29 cellular contexts compared by ENCODE assay signal in genomic region chr1:4064150-4064889, GRCh38.
"Had no signal": no experiment of that assay in that cellular context is flagged by ENCODE, and none has a peak within 500 bp of the region (broad histone marks: within the 10 kb centered on the region; RNA-seq: fewer than 3 reads in every experiment).

No MANE protein-coding gene starts in this region.

- ATAC-seq: activated naive CD8-positive, alpha-beta T cell treated with anti-CD3 and anti-CD28 coated beads, Interleukin-2, amount 50 U/mL, for 24 hours; body of pancreas; foreskin keratinocyte; gastrocnemius medialis; heart left ventricle; T-helper 17 cell had no signal

- H3K27ac ChIP-seq: adrenal gland, body of pancreas, cardiac muscle cell, coronary artery, dorsolateral prefrontal cortex, esophagus muscularis mucosa, foreskin keratinocyte, gastrocnemius medialis, heart left ventricle had no signal

- H3K4me1 ChIP-seq: adrenal gland, body of pancreas, esophagus muscularis mucosa, foreskin keratinocyte, gastrocnemius medialis, heart left ventricle had no signal

- DNase-seq: activated CD4-positive, alpha-beta memory T cell treated with anti-CD3 and anti-CD28 coated beads, Interleukin-2, amount 10 ng/mL, durations not matched to agents 7 days and 5 days; activated CD4-positive, alpha-beta T cell treated with anti-CD3 and anti-CD28 coated beads for 1 hour; activated CD4-positive, alpha-beta T cell treated with anti-CD3 and anti-CD28 coated beads for 4 hours; activated CD4-positive, alpha-beta T cell treated with anti-CD3 and anti-CD28 coated beads, Interleukin-2, amount 10 ng/mL, durations not matched to agents 7 days and 5 days; activated CD4-positive, alpha-beta T cell treated with anti-CD3 and anti-CD28 coated beads, Interleukin-2, amount 50 U/mL, for 4 hours; activated effector memory CD4-positive, alpha-beta T cell treated with anti-CD3 and anti-CD28 coated beads, Interleukin-2, amount 50 U/mL, for 16 hours; activated naive CD4-positive, alpha-beta T cell treated with anti-CD3 and anti-CD28 coated beads for 36 hours; activated naive CD8-positive, alpha-beta T cell treated with anti-CD3 and anti-CD28 coated beads for 36 hours; activated naive CD8-positive, alpha-beta T cell treated with anti-CD3 and anti-CD28 coated beads, Interleukin-2, amount 50 U/mL, for 24 hours; activated T-cell treated with anti-CD3 and anti-CD28 coated beads, Interleukin-2, amount 50 U/mL, for 1 hour; activated T-cell treated with anti-CD3 and anti-CD28 coated beads, Interleukin-2, amount 50 U/mL, for 48 hours; amygdala; body of pancreas; central memory CD4-positive, alpha-beta T cell; cerebellar nuclear complex; dorsolateral prefrontal cortex; effector memory CD4-positive, alpha-beta T cell; endodermal cell; gastrocnemius medialis; glutamatergic neuron; heart left ventricle; T-helper 1 cell; T-helper 17 cell; T1000 had no signal

- H3K9me3 ChIP-seq: adrenal gland, body of pancreas, esophagus muscularis mucosa, gastrocnemius medialis, heart left ventricle had no signal

- H3K27me3 ChIP-seq: adrenal gland, body of pancreas, cardiac muscle cell, foreskin keratinocyte, gastrocnemius medialis had no signal

- H3K36me3 ChIP-seq: adrenal gland, cardiac muscle cell, esophagus muscularis mucosa, gastrocnemius medialis, heart left ventricle had no signal

- H3K4me3 ChIP-seq: adrenal gland, body of pancreas, cardiac muscle cell, coronary artery, dorsolateral prefrontal cortex, esophagus muscularis mucosa, gastrocnemius medialis, heart left ventricle had no signal
